In the genomic region with DNA sequence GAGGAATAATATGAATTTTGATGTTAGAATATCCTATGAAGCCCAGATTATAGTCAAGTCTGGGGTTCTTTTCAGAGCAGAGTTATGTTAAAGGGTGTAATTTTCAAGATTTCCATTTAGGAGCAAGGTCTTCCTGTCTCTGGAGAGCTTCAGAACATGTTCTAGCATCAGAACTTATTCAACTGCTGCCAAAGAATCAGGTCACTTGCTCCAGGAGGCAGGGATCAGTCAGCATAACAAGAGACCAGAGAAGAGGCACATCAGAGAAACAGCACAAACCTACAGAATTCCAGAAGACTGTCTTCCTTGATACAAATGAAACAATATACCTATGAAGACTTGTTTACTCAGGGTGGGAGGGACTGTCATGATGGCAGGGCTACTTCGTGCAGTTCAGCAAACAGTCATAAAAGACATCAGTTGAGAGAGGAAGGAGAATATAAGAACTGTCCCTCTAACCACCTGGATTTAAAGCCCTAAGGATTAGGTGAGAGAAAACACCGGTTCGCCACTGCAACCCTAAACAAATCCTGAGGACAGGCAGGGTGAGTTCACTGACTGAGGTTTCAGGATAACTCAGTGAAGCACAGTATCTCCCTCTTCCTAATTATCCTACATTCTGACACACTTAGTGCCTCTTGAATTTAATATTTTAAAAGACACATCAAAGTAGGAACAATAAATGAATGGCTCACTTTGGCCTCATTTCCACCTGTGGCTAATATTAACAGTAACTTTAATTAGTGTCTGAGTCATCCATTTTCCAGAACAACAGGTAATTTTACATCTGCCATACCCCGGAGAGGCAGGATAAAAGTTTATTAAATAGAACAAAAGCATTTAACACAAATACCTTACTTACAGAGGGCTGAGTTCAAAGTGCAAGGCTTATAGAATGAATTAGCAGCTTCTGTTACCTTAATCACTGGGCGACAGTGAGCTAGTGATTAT, we compare ENCODE assay signal across 1 cellular context.
TF ChIP-seq lines count a peak whose summit lies in the region.

No MANE protein-coding gene starts in this region.

TF ChIP-seq in WTC11, 78 proteins besides CTCF, POLR2A, EP300 and RAD21 (continued from another document):
- TF ChIP-seq, protein P1, sequence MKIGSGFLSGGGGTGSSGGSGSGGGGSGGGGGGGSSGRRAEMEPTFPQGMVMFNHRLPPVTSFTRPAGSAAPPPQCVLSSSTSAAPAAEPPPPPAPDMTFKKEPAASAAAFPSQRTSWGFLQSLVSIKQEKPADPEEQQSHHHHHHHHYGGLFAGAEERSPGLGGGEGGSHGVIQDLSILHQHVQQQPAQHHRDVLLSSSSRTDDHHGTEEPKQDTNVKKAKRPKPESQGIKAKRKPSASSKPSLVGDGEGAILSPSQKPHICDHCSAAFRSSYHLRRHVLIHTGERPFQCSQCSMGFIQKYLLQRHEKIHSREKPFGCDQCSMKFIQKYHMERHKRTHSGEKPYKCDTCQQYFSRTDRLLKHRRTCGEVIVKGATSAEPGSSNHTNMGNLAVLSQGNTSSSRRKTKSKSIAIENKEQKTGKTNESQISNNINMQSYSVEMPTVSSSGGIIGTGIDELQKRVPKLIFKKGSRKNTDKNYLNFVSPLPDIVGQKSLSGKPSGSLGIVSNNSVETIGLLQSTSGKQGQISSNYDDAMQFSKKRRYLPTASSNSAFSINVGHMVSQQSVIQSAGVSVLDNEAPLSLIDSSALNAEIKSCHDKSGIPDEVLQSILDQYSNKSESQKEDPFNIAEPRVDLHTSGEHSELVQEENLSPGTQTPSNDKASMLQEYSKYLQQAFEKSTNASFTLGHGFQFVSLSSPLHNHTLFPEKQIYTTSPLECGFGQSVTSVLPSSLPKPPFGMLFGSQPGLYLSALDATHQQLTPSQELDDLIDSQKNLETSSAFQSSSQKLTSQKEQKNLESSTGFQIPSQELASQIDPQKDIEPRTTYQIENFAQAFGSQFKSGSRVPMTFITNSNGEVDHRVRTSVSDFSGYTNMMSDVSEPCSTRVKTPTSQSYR (CRISPR knock-in tag; IDR thresholded peaks at IDR 0.05): no peak
- no peak for TF ChIP-seq NR1H2 (CRISPR knock-in tag; IDR thresholded peaks at IDR 0.05)
- no peak for TF ChIP-seq TCF7 (CRISPR knock-in tag; IDR thresholded peaks at IDR 0.05; ENCODE audit: low read depth)
